In the genomic region with DNA sequence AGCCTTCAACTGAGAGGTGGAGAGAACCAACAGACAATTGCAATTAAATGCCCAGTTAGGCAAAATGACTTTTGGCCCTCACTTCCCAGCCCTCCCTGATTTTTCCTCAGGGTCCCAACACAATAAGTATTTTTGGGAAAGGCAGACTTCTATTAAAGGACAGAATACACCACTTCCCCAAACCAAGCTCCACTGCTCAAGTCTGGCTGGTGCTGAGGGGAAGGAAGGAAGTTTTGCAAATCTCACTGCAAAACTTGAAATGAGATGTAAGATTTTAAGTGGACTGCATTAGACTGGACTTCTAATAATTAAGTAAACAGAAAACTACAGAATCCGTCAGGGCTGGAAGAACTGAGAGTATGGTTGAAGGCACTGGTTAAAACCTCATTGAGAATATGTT, we compare ENCODE assay signal across 11 cellular contexts. TPM values are rescaled to one million over a fixed set of nuclear protein-coding genes. Genes with fewer than 3 reads are reported as not detected.
DNase-seq lines count a peak whose midpoint lies in the region; TF ChIP-seq lines count a peak whose summit lies in the region.
"Had no signal": no experiment of that assay in that cellular context is flagged by ENCODE, and none has a peak within 500 bp of the region (broad histone marks: within the 10 kb centered on the region; RNA-seq: fewer than 3 reads in every experiment).

No MANE protein-coding gene starts in this region.

- H3K9me3 ChIP-seq in Peyer's patch (no peaks in the 10 kb centered on the region), hepatocyte (ENCODE audit: low read depth) (no peaks in the 10 kb centered on the region), subcutaneous abdominal adipose tissue (ENCODE audit: control insufficient read depth in 5 of 5, low read length in 5 of 5) (no peaks in the 10 kb centered on the region)
- H3K9me3 ChIP-seq in effector memory CD4-positive, alpha-beta T cell (ENCODE audit: control insufficient read depth, low read length) = no peaks in the 10 kb centered on the region

- no peaks in the 10 kb centered on the region for H3K79me2 ChIP-seq in hepatocyte

- no peak for DNase-seq in activated naive CD4-positive, alpha-beta T cell treated with anti-CD3 and anti-CD28 coated beads, Interleukin-2, amount 10 ng/mL, durations not matched to agents 7 days and 5 days
- DNase-seq in activated naive CD4-positive, alpha-beta T cell (lab: John Stamatoyannopoulos, UW) = no peak
- DNase-seq in Peyer's patch = peak in 1 of 3 donors; percentile 23
- DNase-seq in hepatocyte (ENCODE audit: low spot score) = no peak
- no peak for DNase-seq in NAMALWA (ENCODE audit: low spot score)
- DNase-seq in effector memory CD4-positive, alpha-beta T cell = no peak
- no peak for DNase-seq in GM03348 (ENCODE audit: low spot score)
- DNase-seq: activated gamma-delta T cell, occipital lobe had no signal

- peaks cover 22% of the 10 kb centered on the region for H3K4me1 Mint-ChIP-seq in activated naive CD4-positive, alpha-beta T cell treated with anti-CD3 and anti-CD28 coated beads, Interleukin-2, amount 10 ng/mL, durations not matched to agents 7 days and 5 days

- no peak overlapping the region for H3K4me3 ChIP-seq in Peyer's patch
- no peak overlapping the region for H3K4me3 ChIP-seq in hepatocyte
- H3K4me3 ChIP-seq in subcutaneous abdominal adipose tissue (ENCODE audit: low read depth in 1 of 5, low read length in 5 of 5) = no peak overlapping the region
- H3K4me3 ChIP-seq in effector memory CD4-positive, alpha-beta T cell (ENCODE audit: insufficient read depth, low read depth, low read length, poor library complexity, severe bottlenecking) = no peak overlapping the region

- H3K9ac ChIP-seq in subcutaneous abdominal adipose tissue (ENCODE audit: low read length in 5 of 5) = no peak overlapping the region

- H3K4me2 ChIP-seq in hepatocyte = no peak overlapping the region

- no peak for TF ChIP-seq POLR2A in Peyer's patch (IDR thresholded peaks at IDR 0.05)

- H3K27me3 ChIP-seq in Peyer's patch = no peaks in the 10 kb centered on the region
- peaks cover 4% of the 10 kb centered on the region for H3K27me3 ChIP-seq in hepatocyte
- no peaks in the 10 kb centered on the region for H3K27me3 ChIP-seq in subcutaneous abdominal adipose tissue (ENCODE audit: control insufficient read depth in 5 of 5, insufficient read depth in 4 of 5, low read length in 5 of 5)
- H3K27me3 ChIP-seq in effector memory CD4-positive, alpha-beta T cell (replicated peaks; ENCODE audit: control insufficient read depth, insufficient read depth, low read length, poor library complexity, severe bottlenecking) = no peaks in the 10 kb centered on the region

- H3K36me3 ChIP-seq in Peyer's patch (no peaks in the 10 kb centered on the region), hepatocyte (replicated peaks; ENCODE audit: insufficient read depth, low read depth) (no peaks in the 10 kb centered on the region), subcutaneous abdominal adipose tissue (ENCODE audit: control insufficient read depth in 5 of 5, insufficient read depth in 5 of 5, low read length in 5 of 5) (no peaks in the 10 kb centered on the region)
- no peaks in the 10 kb centered on the region for H3K36me3 ChIP-seq in effector memory CD4-positive, alpha-beta T cell (ENCODE audit: control insufficient read depth, insufficient read depth, low read length)

- H2AFZ ChIP-seq in hepatocyte = peak overlapping the region; percentile 95

- no peaks in the 10 kb centered on the region for H3K36me3 Mint-ChIP-seq in activated naive CD4-positive, alpha-beta T cell treated with anti-CD3 and anti-CD28 coated beads, Interleukin-2, amount 10 ng/mL, durations not matched to agents 7 days and 5 days

- H3K27ac ChIP-seq in Peyer's patch = peak overlapping the region in 3 of 4 donors; percentile 56 to 71 (median 63)
- no peak overlapping the region for H3K27ac ChIP-seq in hepatocyte
- peak overlapping the region; percentile 69 for H3K27ac ChIP-seq in subcutaneous abdominal adipose tissue (ENCODE audit: low read depth, low read length)
- H3K27ac ChIP-seq in effector memory CD4-positive, alpha-beta T cell (ENCODE audit: insufficient read depth, low read length, poor library complexity, severe bottlenecking) = no peak overlapping the region

- no peak overlapping the region for H3K27ac Mint-ChIP-seq in activated naive CD4-positive, alpha-beta T cell treated with anti-CD3 and anti-CD28 coated beads, Interleukin-2, amount 10 ng/mL, durations not matched to agents 7 days and 5 days

- CTCF ChIA-PET in activated naive CD4-positive, alpha-beta T cell treated with anti-CD3 and anti-CD28 coated beads, Interleukin-2, amount 10 ng/mL, durations not matched to agents 7 days and 5 days (lab: Charles Lee) = no interaction called here

- no peaks in the 10 kb centered on the region for H3K4me1 ChIP-seq in Peyer's patch
- H3K4me1 ChIP-seq in hepatocyte (ENCODE audit: insufficient read depth) = no peaks in the 10 kb centered on the region
- H3K4me1 ChIP-seq in subcutaneous abdominal adipose tissue (ENCODE audit: control insufficient read depth in 5 of 5, insufficient read depth in 5 of 5, low read length in 5 of 5) = peaks cover 8 to 53% (median 31%) of the 10 kb centered on the region in 5 donors
- peaks cover 7% of the 10 kb centered on the region for H3K4me1 ChIP-seq in effector memory CD4-positive, alpha-beta T cell (ENCODE audit: control insufficient read depth, insufficient read depth, low read length, poor library complexity, severe bottlenecking)

- TF ChIP-seq CTCF in Peyer's patch (IDR thresholded peaks at IDR 0.05) (no peak), hepatocyte (IDR thresholded peaks at IDR 0.05; ENCODE audit: poor library complexity) (no peak)

- peak overlapping the region; percentile 87 for H3K4me3 Mint-ChIP-seq in activated naive CD4-positive, alpha-beta T cell treated with anti-CD3 and anti-CD28 coated beads, Interleukin-2, amount 10 ng/mL, durations not matched to agents 7 days and 5 days

- H4K20me1 ChIP-seq in hepatocyte (ENCODE audit: insufficient read depth, poor library complexity, severe bottlenecking) = no peaks in the 10 kb centered on the region

- 97% methylated on average over 1 of the region's 1 CpG for WGBS in hepatocyte (ENCODE audit: low lambda C conversion rate, missing lambda C conversion rate)

- H3K9me2 ChIP-seq in hepatocyte (replicated peaks; ENCODE audit: insufficient read depth) = no peaks in the 10 kb centered on the region

- peaks cover 7% of the 10 kb centered on the region for H3K27me3 Mint-ChIP-seq in activated naive CD4-positive, alpha-beta T cell treated with anti-CD3 and anti-CD28 coated beads, Interleukin-2, amount 10 ng/mL, durations not matched to agents 7 days and 5 days

- H3K9me3 Mint-ChIP-seq in activated naive CD4-positive, alpha-beta T cell treated with anti-CD3 and anti-CD28 coated beads, Interleukin-2, amount 10 ng/mL, durations not matched to agents 7 days and 5 days = peaks cover 4% of the 10 kb centered on the region

RNA-seq across cellular contexts. Expression of gene CD1D, which starts 32.2 kb away (rescaled TPM):
- total RNA-seq in Peyer's patch = 10 to 100 TPM; 11.6 to 34.7 (median 16.4) TPM
- 3.9 and 4.7 TPM in 2 replicates for total RNA-seq in hepatocyte
- polyA plus RNA-seq in hepatocyte = 2.3 and 3.7 TPM in 2 replicates
- total RNA-seq: T-helper 1 cell treated with Interleukin-12 subunit alpha and Interleukin-12 subunit beta and Interleukin-4 antibody, amounts not matched to agents 30 ng/mL and 1 ng/mL, for 36 hours had no signal

Comparison
In these comparisons a context has a peak if more than half of its experiments do, and no peak if none do; other contexts are left out.
1. H3K27ac ChIP-seq: peak in Peyer's patch (3 of 4) and subcutaneous abdominal adipose tissue (single experiment); none in hepatocyte (single experiment) and effector memory CD4-positive, alpha-beta T cell (single experiment).